8 cellular contexts compared by ENCODE assay signal in the genomic region with DNA sequence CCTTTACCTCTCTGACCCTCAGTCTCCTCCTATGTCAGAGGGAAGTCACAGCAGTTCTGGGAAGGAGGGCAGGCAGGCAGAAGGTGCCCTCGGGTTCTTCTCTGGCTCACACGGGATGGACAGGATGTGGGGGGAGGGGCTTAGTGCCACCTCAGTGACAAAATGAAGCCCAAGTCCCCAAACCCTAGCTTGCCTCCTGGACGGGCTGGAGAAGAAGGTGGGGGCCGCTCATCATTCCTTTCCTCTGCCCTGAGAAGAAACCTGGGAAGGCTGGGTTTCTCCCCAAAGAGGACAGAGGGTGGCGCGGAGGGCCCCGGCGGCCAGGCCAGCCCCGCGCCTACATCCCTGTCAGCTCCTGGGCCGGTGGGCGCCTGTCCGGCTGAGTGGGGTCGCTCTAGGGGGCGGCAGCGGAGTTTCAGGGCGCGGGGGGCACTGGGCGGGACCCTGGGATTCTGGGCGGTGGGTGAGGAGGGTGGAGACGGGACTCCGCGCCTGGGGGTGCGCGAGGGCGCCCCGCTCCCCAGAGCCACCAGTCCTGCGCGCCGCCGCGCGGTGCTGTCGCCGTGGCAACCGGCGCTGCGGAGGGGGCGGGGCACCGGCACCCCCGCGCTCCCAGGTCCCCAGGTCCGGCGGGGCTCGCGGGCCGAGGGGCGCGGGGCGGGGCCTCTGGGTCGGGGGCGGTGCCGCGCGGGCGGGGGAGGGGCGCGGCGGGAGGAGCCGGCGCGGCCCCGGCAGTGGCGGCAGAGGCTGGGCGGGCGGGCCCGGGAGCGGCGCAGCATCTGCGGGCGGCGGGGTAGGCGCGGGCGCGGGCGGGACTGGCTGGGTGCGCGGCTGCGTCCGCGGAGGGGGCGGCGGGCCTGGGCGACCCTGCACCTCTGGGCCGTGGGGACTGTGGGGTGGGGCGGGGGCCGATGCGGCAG. TPM values are rescaled to one million over a fixed set of nuclear protein-coding genes. Genes with fewer than 3 reads are reported as not detected.
DNase-seq lines count a peak whose midpoint lies in the region; ATAC-seq and TF ChIP-seq lines count a peak whose summit lies in the region.

Gene TMEM121 (plus strand): TSS at position 723 of the 920 bp plus-strand sequence. CDS start 2,252 bp downstream, outside the sequence.

- H3K9me2 ChIP-seq in PC-9 (ENCODE audit: insufficient read depth) = no peaks in the 10 kb centered on the region

- H3F3A ChIP-seq in PC-9 (ENCODE audit: insufficient read depth, low read depth) = peaks cover 9% of the 10 kb centered on the region; the same call in 1 of the 2 replicates

- H3K27me3 ChIP-seq in PC-9 (ENCODE audit: insufficient read depth, low read depth) = peaks cover 16% of the 10 kb centered on the region
- no peaks in the 10 kb centered on the region for H3K27me3 ChIP-seq in layer of hippocampus (ENCODE audit: control insufficient read depth, insufficient read depth, low read length)

- CTCF ChIA-PET in PC-9 (lab: Charles Lee) = interaction anchor here (1.0 kb wide), 1 partner anchor 155 kb away, joined by 3 read pairs; no protein-coding TSS in a partner anchor

- H3K4me3 ChIP-seq in GM08714 (ENCODE audit: low read length) (peak within 1 kb of the TSS; percentile 40), PC-9 (peak within 1 kb of the TSS; percentile 43; the same call in 1 of the 2 replicates), cardiac fibroblast (replicated peaks in 1 of 2; ENCODE audit: low read depth in 2 of 2, low read length in 2 of 2) (peak within 1 kb of the TSS; percentile 54 to 57)

- H4K20me1 ChIP-seq in PC-9 (ENCODE audit: insufficient read depth) = no peaks in the 10 kb centered on the region

- H3K4me2 ChIP-seq in PC-9 = peak within 1 kb of the TSS; percentile 67

- peak in 1 of 2 experiments; percentile 21 for DNase-seq in PC-9
- DNase-seq in cardiac fibroblast (ENCODE audit: low read depth in 2 of 2) = no peak
- peak; percentile 30 to 50 for DNase-seq in stimulated activated CD4-positive, alpha-beta T cell treated with anti-CD3 and anti-CD28 coated beads, Interleukin-4, amount 100 ng/mL, for 4 hours

- intact Hi-C loops in PC-9 (cut with micrococcal nuclease; ENCODE audit: unreplicated experiment) = no loop called here

- no peak within 1 kb of the TSS for H3K27ac ChIP-seq in PC-9
- H3K27ac ChIP-seq in layer of hippocampus (ENCODE audit: low read depth, low read length) = peak within 1 kb of the TSS; percentile 18

- H3K36me3 ChIP-seq in PC-9 (ENCODE audit: low read depth) = no peaks in the 10 kb centered on the region

- TF ChIP-seq CTCF in PC-9 (conservative IDR thresholded peaks at IDR 0.05) = no peak
- no peak for TF ChIP-seq CTCF in cardiac fibroblast (IDR thresholded peaks at IDR 0.05; ENCODE audit: low read depth, low read length)

- no peaks in the 10 kb centered on the region for H3K9me3 ChIP-seq in PC-9 (ENCODE audit: insufficient read depth, low read depth)

- no peaks in the 10 kb centered on the region for H3K4me1 ChIP-seq in PC-9 (replicated peaks; ENCODE audit: insufficient read depth)

- no peak for ATAC-seq in GM18868 (IDR thresholded peaks at IDR 0.05; ENCODE audit: unreplicated experiment)
- no peak for ATAC-seq in GM21529 (IDR thresholded peaks at IDR 0.05; ENCODE audit: unreplicated experiment)
- no peak for ATAC-seq in GM21515 (IDR thresholded peaks at IDR 0.05; ENCODE audit: unreplicated experiment)

- no peak within 1 kb of the TSS for H2AFZ ChIP-seq in PC-9

- POLR2A ChIA-PET in PC-9 (lab: Charles Lee; ENCODE audit: unreplicated experiment) = no interaction called here

- no TSS peak for BruUV-seq in PC-9 (replicated peaks; lab: Mats Ljungman, UMichigan)

- H3K79me2 ChIP-seq in PC-9 (ENCODE audit: low read depth) = no peaks in the 10 kb centered on the region

RNA-seq across cellular contexts. Expression of gene TMEM121, which starts in this region (rescaled TPM):
- total RNA-seq in PC-9 (2021) = 1.0 and 1.1 TPM in 2 replicates

Comparison
In these comparisons a context has a peak if more than half of its experiments do, and no peak if none do; other contexts are left out.
1. DNase-seq: peak in stimulated activated CD4-positive, alpha-beta T cell treated with anti-CD3 and anti-CD28 coated beads, Interleukin-4, amount 100 ng/mL, for 4 hours (2 of 2); none in cardiac fibroblast (0 of 2).
2. Peak in every context shown above with its lines, with median percentiles within 50 percentile points of each other: H3K4me3 ChIP-seq.